ENCODE assay signal across 20 cellular contexts in the genomic region with DNA sequence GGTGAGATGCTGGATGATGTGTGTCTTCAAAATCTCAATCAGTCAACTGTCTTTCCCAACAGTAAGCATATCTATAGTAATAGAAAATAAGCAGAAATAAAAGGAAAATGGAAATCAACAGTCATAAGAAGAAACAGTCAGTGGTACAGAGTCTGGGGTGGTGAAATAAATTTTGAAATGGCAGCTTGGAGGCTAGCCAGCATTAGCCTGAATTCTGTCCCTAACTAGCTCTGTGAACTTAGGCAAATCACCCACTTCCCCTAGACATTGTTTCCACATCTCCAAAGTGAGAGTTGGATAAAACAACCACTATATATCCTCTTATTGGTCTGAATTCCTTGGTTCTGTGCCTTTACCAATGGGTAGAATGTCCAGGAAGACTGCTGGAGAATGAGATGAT.
"Had no signal": no experiment of that assay in that cellular context is flagged by ENCODE, and none has a peak within 500 bp of the region (broad histone marks: within the 10 kb centered on the region; RNA-seq: fewer than 3 reads in every experiment).

No MANE protein-coding gene starts in this region.

- H3K9me3 ChIP-seq: ascending aorta, breast epithelium, heart left ventricle, neutrophil had no signal

- H3K4me1 ChIP-seq: breast epithelium, parathyroid adenoma had no signal

- H2AFZ ChIP-seq: parathyroid adenoma had no signal

- H3K36me3 ChIP-seq: ascending aorta, breast epithelium, heart left ventricle, neutrophil had no signal

- H3K4me3 ChIP-seq: ascending aorta, breast epithelium, heart left ventricle had no signal

- DNase-seq: activated CD4-positive, alpha-beta T cell treated with anti-CD3 and anti-CD28 coated beads for 1 hour; activated CD4-positive, alpha-beta T cell treated with anti-CD3 and anti-CD28 coated beads, Interleukin-2, amount 50 U/mL, for 48 hours; activated CD8-positive, alpha-beta memory T cell treated with anti-CD3 and anti-CD28 coated beads, Interleukin-2, amount 10 ng/mL, durations not matched to agents 7 days and 5 days; activated naive CD4-positive, alpha-beta T cell treated with anti-CD3 and anti-CD28 coated beads for 36 hours; activated naive CD8-positive, alpha-beta T cell treated with anti-CD3 and anti-CD28 coated beads, Interleukin-2, amount 50 U/mL, for 24 hours; activated T-cell treated with anti-CD3 and anti-CD28 coated beads, Interleukin-2, amount 50 U/mL, for 1 hour; heart left ventricle; left colon; naive thymus-derived CD8-positive, alpha-beta T cell; stimulated activated CD4-positive, alpha-beta T cell treated with anti-CD3 and anti-CD28 coated beads, Interleukin-2, amount 100 ng/mL, for 48 hours; stimulated activated naive CD4-positive, alpha-beta T cell; T-helper 1 cell; T1000; trophoblast cell had no signal

- H3K27me3 ChIP-seq: ascending aorta, breast epithelium, heart left ventricle, neutrophil had no signal

- H3K79me2 ChIP-seq: parathyroid adenoma had no signal

- H3K9ac ChIP-seq: parathyroid adenoma had no signal

- H3K27ac ChIP-seq: ascending aorta, breast epithelium, epithelial cell of prostate, neutrophil, parathyroid adenoma, VCaP had no signal

- ATAC-seq: activated CD8-positive, alpha-beta memory T cell treated with anti-CD3 and anti-CD28 coated beads, Interleukin-2, amount 10 ng/mL, durations not matched to agents 7 days and 5 days; activated naive CD8-positive, alpha-beta T cell treated with anti-CD3 and anti-CD28 coated beads, Interleukin-2, amount 50 U/mL, for 24 hours; left colon; naive thymus-derived CD8-positive, alpha-beta T cell had no signal
